In genomic region chr4:48913346-48913745, GRCh38 we compare ENCODE assay signal across 11 cellular contexts. TPM values are rescaled to one million over a fixed set of nuclear protein-coding genes. Genes with fewer than 3 reads are reported as not detected.
DNase-seq lines count a peak whose midpoint lies in the region; ATAC-seq and TF ChIP-seq lines count a peak whose summit lies in the region.
"Had no signal": no experiment of that assay in that cellular context is flagged by ENCODE, and none has a peak within 500 bp of the region (broad histone marks: within the 10 kb centered on the region; RNA-seq: fewer than 3 reads in every experiment).

No MANE protein-coding gene starts in this region.

- H3K36me3 Mint-ChIP-seq in endothelial cell (ENCODE audit: low read depth, unreplicated experiment), result peaks cover 2% of the 10 kb centered on the region

- peak overlapping the region; percentile 53 for H3K27ac ChIP-seq in osteoblast (ENCODE audit: low read depth, low read length)

- no peaks in the 10 kb centered on the region for H3K79me2 ChIP-seq in osteoblast (ENCODE audit: insufficient read depth, low read length)

- ATAC-seq in GM21528 (IDR thresholded peaks at IDR 0.05; ENCODE audit: low FRiP score, unreplicated experiment) (no peak), GM19351 (IDR thresholded peaks at IDR 0.05; ENCODE audit: unreplicated experiment) (no peak)

- H3K9me3 ChIP-seq in osteoblast (ENCODE audit: low read depth, low read length), result no peaks in the 10 kb centered on the region

- peak; percentile 89 for DNase-seq in Daoy (ENCODE audit: low read depth)
- peak; percentile 97 for DNase-seq in NCI-H446 treated with DMSO at 0.1 percent for 48 hours (lab: John Stamatoyannopoulos, UW)
- DNase-seq in dermis blood vessel endothelial cell, result peak; percentile 84
- DNase-seq in osteoblast (ENCODE audit: insufficient read length, low spot score, missing footprints), result peak; percentile 79
- no peak for DNase-seq in NCI-H774 (lab: John Stamatoyannopoulos, UW)
- no peak for DNase-seq in endothelial cell (ENCODE audit: low spot score)
- DNase-seq: activated naive CD4-positive, alpha-beta T cell treated with anti-CD3 and anti-CD28 coated beads, Interleukin-2, amount 50 U/mL, for 16 hours; DND-41 had no signal

- H4K20me1 ChIP-seq in osteoblast (ENCODE audit: insufficient read depth, low read length), result no peaks in the 10 kb centered on the region

- no peaks in the 10 kb centered on the region for H3K36me3 ChIP-seq in osteoblast (ENCODE audit: insufficient read depth, low read length)

- no peaks in the 10 kb centered on the region for H3K27me3 ChIP-seq in osteoblast (ENCODE audit: insufficient read depth, low read length)

- no peak for TF ChIP-seq CTCF in osteoblast (IDR thresholded peaks at IDR 0.05; ENCODE audit: extremely low read depth, low read depth, low read length)
- TF ChIP-seq CTCF in endothelial cell (IDR thresholded peaks at IDR 0.05; ENCODE audit: unreplicated experiment), result no peak

- peak overlapping the region; percentile 52 for H3K4me2 ChIP-seq in osteoblast (ENCODE audit: insufficient read depth, low read length)

- H3K4me1 ChIP-seq in osteoblast (ENCODE audit: insufficient read depth, low read length), result peaks cover 18% of the 10 kb centered on the region

- no peak overlapping the region for H3K4me3 ChIP-seq in osteoblast (ENCODE audit: insufficient read depth, low read length)

- H3K4me1 Mint-ChIP-seq in endothelial cell (ENCODE audit: unreplicated experiment), result no peaks in the 10 kb centered on the region

- peaks cover 8% of the 10 kb centered on the region for H3K27me3 Mint-ChIP-seq in endothelial cell (ENCODE audit: unreplicated experiment)
- H3K27me3 Mint-ChIP-seq: stimulated activated naive CD8-positive, alpha-beta T cell treated with anti-CD3 and anti-CD28 coated beads, Interleukin-15, Interleukin-2, amounts not matched to agents 100 ng/mL and 50 ng/mL, for 24 hours had no signal

- H3K9me3 Mint-ChIP-seq in endothelial cell (ENCODE audit: unreplicated experiment), result peaks cover 4% of the 10 kb centered on the region
- H3K9me3 Mint-ChIP-seq: stimulated activated naive CD8-positive, alpha-beta T cell treated with anti-CD3 and anti-CD28 coated beads, Interleukin-15, Interleukin-2, amounts not matched to agents 100 ng/mL and 50 ng/mL, for 24 hours had no signal

- no peak overlapping the region for H3K27ac Mint-ChIP-seq in endothelial cell (ENCODE audit: unreplicated experiment)
- H3K27ac Mint-ChIP-seq: stimulated activated naive CD8-positive, alpha-beta T cell treated with anti-CD3 and anti-CD28 coated beads, Interleukin-15, Interleukin-2, amounts not matched to agents 100 ng/mL and 50 ng/mL, for 24 hours had no signal

- peak overlapping the region; percentile 25 for H2AFZ ChIP-seq in osteoblast (ENCODE audit: low read length)

- no peak overlapping the region for H3K4me3 Mint-ChIP-seq in endothelial cell (ENCODE audit: unreplicated experiment)
- H3K4me3 Mint-ChIP-seq: stimulated activated naive CD8-positive, alpha-beta T cell treated with anti-CD3 and anti-CD28 coated beads, Interleukin-15, Interleukin-2, amounts not matched to agents 100 ng/mL and 50 ng/mL, for 24 hours had no signal

RNA-seq across cellular contexts. Expression of gene OCIAD2, which starts 6.8 kb away (rescaled TPM):
- 83.1 and 106 TPM in 2 replicates for total RNA-seq in Daoy (2014; rRNA removed; shearing (Covaris generic))
- 31.9 and 43.1 TPM in 2 replicates for total RNA-seq in dermis blood vessel endothelial cell
- total RNA-seq in osteoblast, result 7.6 and 8.0 TPM in 2 replicates
- total RNA-seq in endothelial cell (ENCODE audit: unreplicated experiment), result 50.0 TPM

Comparison
In these comparisons a context has a peak if more than half of its experiments do, and no peak if none do; other contexts are left out.
1. DNase-seq: peak in Daoy (single experiment), NCI-H446 treated with DMSO at 0.1 percent for 48 hours (single experiment), dermis blood vessel endothelial cell (single experiment) and osteoblast (single experiment); none in NCI-H774 (single experiment) and endothelial cell (single experiment).